ENCODE assay signal across 17 cellular contexts in genomic region chr9:79695531-79696218, GRCh38.
DNase-seq lines count a peak whose midpoint lies in the region; ATAC-seq, FAIRE-seq and TF ChIP-seq lines count a peak whose summit lies in the region.
"Had no signal": no experiment of that assay in that cellular context is flagged by ENCODE, and none has a peak within 500 bp of the region (broad histone marks: within the 10 kb centered on the region; RNA-seq: fewer than 3 reads in every experiment).

No MANE protein-coding gene starts in this region.

- H3K23ac ChIP-seq in mesenchymal stem cell (ENCODE audit: low read length in 2 of 2) = no peak overlapping the region

- no peak overlapping the region for H2BK15ac ChIP-seq in mesenchymal stem cell (ENCODE audit: low read depth, poor library complexity, severe bottlenecking)

- H3K36me3 ChIP-seq in CD8-positive, alpha-beta T cell (ENCODE audit: insufficient read depth, low read length) = no peaks in the 10 kb centered on the region
- H3K36me3 ChIP-seq in HUES64 (ENCODE audit: insufficient read depth, low read length) (no peaks in the 10 kb centered on the region), mesenchymal stem cell (ENCODE audit: control insufficient read depth in 1 of 2, insufficient read depth in 2 of 2, low read depth in 1 of 2, low read length in 2 of 2) (peaks cover 0 to 3% of the 10 kb centered on the region in 2 experiments)
- H3K36me3 ChIP-seq: ovary had no signal

- no peaks in the 10 kb centered on the region for H3K9me3 Mint-ChIP-seq in CD8-positive, alpha-beta T cell
- H3K9me3 Mint-ChIP-seq: stimulated activated naive CD8-positive, alpha-beta T cell treated with anti-CD3 and anti-CD28 coated beads, Interleukin-15, Interleukin-2, amounts not matched to agents 100 ng/mL and 50 ng/mL, for 24 hours had no signal

- CTCF ChIA-PET in CD8-positive, alpha-beta T cell (lab: Charles Lee) = interaction anchor here (1.6 kb wide), 1 partner anchor 10 kb away, joined by 4 read pairs; no protein-coding TSS in a partner anchor

- H2AFZ ChIP-seq in mesenchymal stem cell (ENCODE audit: low read depth, low read length) = no peak overlapping the region

- peaks cover 30% of the 10 kb centered on the region for H3K4me1 ChIP-seq in CD8-positive, alpha-beta T cell (ENCODE audit: insufficient read depth, low read length)
- peaks cover 61% of the 10 kb centered on the region for H3K4me1 ChIP-seq in HUES64 (ENCODE audit: insufficient read depth, low read length)
- H3K4me1 ChIP-seq in mesenchymal stem cell (ENCODE audit: control insufficient read depth, insufficient read depth, low read depth, low read length) = peaks cover 11% of the 10 kb centered on the region

- 91% methylated on average over 6 of the region's 6 CpGs for WGBS in HUES64
- WGBS in mesenchymal stem cell = 95% methylated on average over 6 of the region's 6 CpGs

- H2BK120ac ChIP-seq in mesenchymal stem cell (ENCODE audit: low read depth, low read length) = peak overlapping the region; percentile 37

- H3K27me3 ChIP-seq in CD8-positive, alpha-beta T cell (ENCODE audit: insufficient read depth, low read length) = no peaks in the 10 kb centered on the region
- H3K27me3 ChIP-seq in HUES64 (ENCODE audit: insufficient read depth, low read length) (no peaks in the 10 kb centered on the region), mesenchymal stem cell (ENCODE audit: control insufficient read depth in 1 of 2, insufficient read depth in 1 of 2, low read length in 2 of 2) (no peaks in the 10 kb centered on the region)
- H3K27me3 ChIP-seq: BE2C, ovary had no signal

- H3K27me3 Mint-ChIP-seq in CD8-positive, alpha-beta T cell (ENCODE audit: low read depth) = no peaks in the 10 kb centered on the region
- H3K27me3 Mint-ChIP-seq: stimulated activated naive CD8-positive, alpha-beta T cell treated with anti-CD3 and anti-CD28 coated beads, Interleukin-15, Interleukin-2, amounts not matched to agents 100 ng/mL and 50 ng/mL, for 24 hours had no signal

- no peak overlapping the region for H2BK12ac ChIP-seq in mesenchymal stem cell (ENCODE audit: low read length in 2 of 2)

- no peak overlapping the region for H3K27ac ChIP-seq in CD8-positive, alpha-beta T cell (ENCODE audit: low read depth, low read length)
- H3K27ac ChIP-seq in HUES64 (ENCODE audit: low read depth, low read length) = peak overlapping the region; percentile 83; the same call in 1 of the 2 replicates
- H3K27ac ChIP-seq in mesenchymal stem cell (ENCODE audit: low read length, poor library complexity, severe bottlenecking) = peak overlapping the region; percentile 98
- H3K27ac ChIP-seq: ovary had no signal

- intact Hi-C loops in CD8-positive, alpha-beta T cell (cut with DNase I, micrococcal nuclease) = loop anchor here (5.0 kb wide), 2 partner anchors 113 to 123 kb away; partner anchors contain the start of gene TLE4 (in 1 of the 2)

- no peak overlapping the region for H4K8ac ChIP-seq in mesenchymal stem cell (ENCODE audit: low read length)

- H3K4ac ChIP-seq in mesenchymal stem cell (ENCODE audit: low read depth in 1 of 2, low read length in 2 of 2) = no peak overlapping the region

- H2BK5ac ChIP-seq in mesenchymal stem cell (ENCODE audit: low read depth, low read length, poor library complexity, severe bottlenecking) = peak overlapping the region; percentile 82

- peak overlapping the region; percentile 84 for H2AK5ac ChIP-seq in mesenchymal stem cell (ENCODE audit: low read length, severe bottlenecking)

- no peaks in the 10 kb centered on the region for H3K9me3 ChIP-seq in CD8-positive, alpha-beta T cell (ENCODE audit: low read length)
- H3K9me3 ChIP-seq in HUES64 (ENCODE audit: insufficient read depth, low read depth, low read length) (no peaks in the 10 kb centered on the region), mesenchymal stem cell (ENCODE audit: control insufficient read depth, low read length) (no peaks in the 10 kb centered on the region)
- H3K9me3 ChIP-seq: BE2C, ovary had no signal

- H3K4me2 ChIP-seq in mesenchymal stem cell (ENCODE audit: low read length, poor library complexity, severe bottlenecking) = no peak overlapping the region

- no peak for FAIRE-seq in GM12892 (lab: Jason Lieb, UNC)

- peak in 2 of 7 experiments; percentile 23 to 26 for DNase-seq in CD8-positive, alpha-beta T cell
- no peak for DNase-seq in mesenchymal stem cell
- no peak for DNase-seq in T1000 (lab: John Stamatoyannopoulos, UW)
- DNase-seq in GM12892 (ENCODE audit: insufficient read length) = no peak
- DNase-seq in SK-N-DZ (ENCODE audit: low spot score) = no peak
- DNase-seq: activated effector memory CD4-positive, alpha-beta T cell treated with Interleukin-2 at 50 U/mL for 16 hours; BE2C; erythroblast; GDM1; hypothalamus; NCI-H2029 treated with DMSO at 0.1 percent for 48 hours; ovary had no signal

- H3K4me1 Mint-ChIP-seq in CD8-positive, alpha-beta T cell (ENCODE audit: low read depth) = peaks cover 82% of the 10 kb centered on the region

- no peak overlapping the region for H3K27ac Mint-ChIP-seq in CD8-positive, alpha-beta T cell
- H3K27ac Mint-ChIP-seq: stimulated activated naive CD8-positive, alpha-beta T cell treated with anti-CD3 and anti-CD28 coated beads, Interleukin-15, Interleukin-2, amounts not matched to agents 100 ng/mL and 50 ng/mL, for 24 hours had no signal

- TF ChIP-seq POLR2A in GM12892 (IDR thresholded peaks at IDR 0.05; ENCODE audit: low read depth, low read length) = no peak

- H3K9ac ChIP-seq in HUES64 (ENCODE audit: low read depth, low read length) (no peak overlapping the region), mesenchymal stem cell (ENCODE audit: low read length) (no peak overlapping the region)

- peak; percentile 26 for ATAC-seq in CD8-positive, alpha-beta T cell
- ATAC-seq in GM19452 (IDR thresholded peaks at IDR 0.05; ENCODE audit: unreplicated experiment) = peak; percentile 67
- ATAC-seq in GM19395 (IDR thresholded peaks at IDR 0.05; ENCODE audit: unreplicated experiment) = no peak
- ATAC-seq: activated CD4-positive, CD25-positive, alpha-beta regulatory T cell treated with anti-CD3 and anti-CD28 coated beads, Interleukin-2, amount 50 U/mL, for 24 hours had no signal

- peaks cover 9% of the 10 kb centered on the region for H3K36me3 Mint-ChIP-seq in CD8-positive, alpha-beta T cell

- no peak for TF ChIP-seq CTCF in CD8-positive, alpha-beta T cell (IDR thresholded peaks at IDR 0.05)

- POLR2A ChIA-PET in CD8-positive, alpha-beta T cell (lab: Charles Lee) = interaction anchor here (1.3 kb wide), 1 partner anchor 124 kb away, joined by 6 read pairs; the partner anchor contains the start of gene TLE4

- peaks cover 25% of the 10 kb centered on the region for H3K79me1 ChIP-seq in mesenchymal stem cell (replicated peaks; ENCODE audit: low read length, poor library complexity, severe bottlenecking)

- peak overlapping the region; percentile 14 to 35 for H3K18ac ChIP-seq in mesenchymal stem cell (ENCODE audit: low read depth in 1 of 2, low read length in 2 of 2)

- no peak overlapping the region for H3K14ac ChIP-seq in mesenchymal stem cell (ENCODE audit: low read length in 2 of 2)

- no peak overlapping the region for H3K4me3 Mint-ChIP-seq in CD8-positive, alpha-beta T cell
- H3K4me3 Mint-ChIP-seq: stimulated activated naive CD8-positive, alpha-beta T cell treated with anti-CD3 and anti-CD28 coated beads, Interleukin-15, Interleukin-2, amounts not matched to agents 100 ng/mL and 50 ng/mL, for 24 hours had no signal

- no peak overlapping the region for H4K91ac ChIP-seq in mesenchymal stem cell (ENCODE audit: low read length)

- H3K4me3 ChIP-seq in CD8-positive, alpha-beta T cell (ENCODE audit: low read depth, low read length) = no peak overlapping the region
- H3K4me3 ChIP-seq in HUES64 (ENCODE audit: low read length) = no peak overlapping the region
- no peak overlapping the region for H3K4me3 ChIP-seq in mesenchymal stem cell (ENCODE audit: insufficient read depth in 1 of 2, low read depth in 1 of 2, low read length in 2 of 2)
- H3K4me3 ChIP-seq: ovary had no signal
